8 cellular contexts compared by ENCODE assay signal in genomic region chr12:23949212-23950010, GRCh38. TPM values are rescaled to one million over a fixed set of nuclear protein-coding genes. Genes with fewer than 3 reads are reported as not detected.
DNase-seq lines count a peak whose midpoint lies in the region; ATAC-seq and TF ChIP-seq lines count a peak whose summit lies in the region.

Gene SOX5, minus strand, starts transcription at chr12:23949670. Its CDS starts 69 bp downstream, at chr12:23949601.

- H3K27me3 ChIP-seq in ACC112 (ENCODE audit: insufficient read depth, low read length) (peaks cover 58% of the 10 kb centered on the region), thoracic aorta (replicated peaks; ENCODE audit: insufficient read depth) (no peaks in the 10 kb centered on the region)
- H3K27me3 ChIP-seq in effector memory CD4-positive, alpha-beta T cell (replicated peaks; ENCODE audit: control insufficient read depth, insufficient read depth, low read length, poor library complexity, severe bottlenecking): no peaks in the 10 kb centered on the region

- H3K36me3 ChIP-seq in ACC112 (ENCODE audit: insufficient read depth, low read length): no peaks in the 10 kb centered on the region
- no peaks in the 10 kb centered on the region for H3K36me3 ChIP-seq in thoracic aorta
- no peaks in the 10 kb centered on the region for H3K36me3 ChIP-seq in effector memory CD4-positive, alpha-beta T cell (ENCODE audit: control insufficient read depth, insufficient read depth, low read length)

- H3K27ac ChIP-seq in ACC112 (ENCODE audit: low read depth, low read length) (no peak within 1 kb of the TSS), thoracic aorta (peak within 1 kb of the TSS in 1 of 2 donors; percentile 34)
- no peak within 1 kb of the TSS for H3K27ac ChIP-seq in effector memory CD4-positive, alpha-beta T cell (ENCODE audit: insufficient read depth, low read length, poor library complexity, severe bottlenecking)

- no peaks in the 10 kb centered on the region for H3K4me1 ChIP-seq in ACC112 (ENCODE audit: control insufficient read depth, insufficient read depth, low read length, unreplicated experiment)
- peaks cover 10 to 33% of the 10 kb centered on the region in 2 donors for H3K4me1 ChIP-seq in thoracic aorta (ENCODE audit: control insufficient read depth in 1 of 2, low read depth in 2 of 2)
- H3K4me1 ChIP-seq in effector memory CD4-positive, alpha-beta T cell (ENCODE audit: control insufficient read depth, insufficient read depth, low read length, poor library complexity, severe bottlenecking): no peaks in the 10 kb centered on the region

- DNase-seq in NCI-H2029 treated with DMSO at 0.1 percent for 48 hours (lab: John Stamatoyannopoulos, UW) (peak; percentile 83), cerebellum (ENCODE audit: low spot score) (peak; percentile 2), left kidney (ENCODE audit: low read depth, low spot score) (peak; percentile 84), thoracic aorta (ENCODE audit: low spot score) (no peak), SW 1271 (lab: John Stamatoyannopoulos, UW) (no peak), HT-29 (ENCODE audit: low spot score) (no peak)
- no peak for DNase-seq in effector memory CD4-positive, alpha-beta T cell

- peak; percentile 52 for ATAC-seq in thoracic aorta (ENCODE audit: insufficient number of reproducible peaks, low FRiP score, low read depth)

- peak; percentile 12 for TF ChIP-seq CTCF in thoracic aorta (IDR thresholded peaks at IDR 0.05)

- H2AFZ ChIP-seq in ACC112 (ENCODE audit: low read length, unreplicated experiment): peak within 1 kb of the TSS; percentile 63

- peak within 1 kb of the TSS; percentile 77 for H3K4me3 ChIP-seq in ACC112 (ENCODE audit: low read depth, low read length)
- peak within 1 kb of the TSS; percentile 74 for H3K4me3 ChIP-seq in thoracic aorta
- no peak within 1 kb of the TSS for H3K4me3 ChIP-seq in effector memory CD4-positive, alpha-beta T cell (ENCODE audit: insufficient read depth, low read depth, low read length, poor library complexity, severe bottlenecking)

- no peaks in the 10 kb centered on the region for H3K9me3 ChIP-seq in thoracic aorta
- H3K9me3 ChIP-seq in effector memory CD4-positive, alpha-beta T cell (ENCODE audit: control insufficient read depth, low read length): no peaks in the 10 kb centered on the region

- H3K79me2 ChIP-seq in ACC112 (ENCODE audit: control insufficient read depth, insufficient read depth, low read length, unreplicated experiment): no peaks in the 10 kb centered on the region

RNA-seq across cellular contexts. Expression of gene SOX5, which starts in this region (rescaled TPM):
- total RNA-seq in cerebellum (47.7 TPM), thoracic aorta (10 to 100 TPM; 36.8 to 37.0 TPM)
- 0.57 TPM in 1 of 2 replicates, not detected in the other for total RNA-seq in HT-29 (2014; rRNA removed; shearing (Covaris generic))

Comparison
In these comparisons a context has a peak if more than half of its experiments do, and no peak if none do; other contexts are left out.
1. RNA of gene SOX5 (total RNA-seq): 47.7 TPM in cerebellum (single experiment) and 36.8 to 37.0 TPM in thoracic aorta; 0.57 TPM in HT-29; every median in the first group is over 10 times any median in the second.
2. DNase-seq: peak in NCI-H2029 treated with DMSO at 0.1 percent for 48 hours (single experiment), cerebellum (single experiment) and left kidney (single experiment); none in thoracic aorta (single experiment), SW 1271 (0 of 2), HT-29 (single experiment) and effector memory CD4-positive, alpha-beta T cell (0 of 3).